8 cellular contexts compared by ENCODE assay signal in the genomic region with DNA sequence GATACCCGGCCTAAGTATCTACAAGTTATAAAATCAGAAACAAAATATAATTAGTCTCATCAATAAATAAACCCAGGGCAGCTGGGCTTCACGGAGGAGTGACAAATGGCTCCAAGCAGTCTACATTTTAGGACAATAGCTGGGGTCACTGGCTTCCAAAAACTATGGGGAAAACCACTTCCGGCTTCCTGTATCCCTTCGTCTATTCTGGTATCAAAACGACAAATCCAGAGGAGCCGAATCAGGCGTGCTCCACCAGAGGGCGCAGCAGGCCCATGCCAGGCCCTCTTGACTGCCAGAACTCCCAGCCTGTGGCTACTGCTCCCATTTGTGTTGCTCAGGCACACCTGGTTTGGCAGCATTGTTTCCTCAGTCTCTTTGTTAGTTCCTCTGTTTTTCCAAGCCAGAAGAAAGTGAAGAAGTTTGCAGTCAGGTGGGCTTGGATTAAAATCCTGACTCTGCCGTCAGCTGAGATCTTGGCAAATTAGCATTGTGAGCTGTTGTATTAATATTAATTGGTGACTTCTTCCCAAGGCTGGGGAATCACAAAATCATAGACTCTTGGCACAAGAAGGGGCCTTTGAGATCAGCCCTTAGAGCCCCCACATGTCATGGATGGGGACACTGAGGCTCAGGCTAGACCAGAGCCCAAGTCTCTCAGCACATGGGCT. TPM values are rescaled to one million over a fixed set of nuclear protein-coding genes. Genes with fewer than 3 reads are reported as not detected.
DNase-seq lines count a peak whose midpoint lies in the region; ATAC-seq, FAIRE-seq and TF ChIP-seq lines count a peak whose summit lies in the region.

No MANE protein-coding gene starts in this region.

- H2BK120ac ChIP-seq in H9 (ENCODE audit: low read depth, low read length, poor library complexity, severe bottlenecking), result no peak overlapping the region

- H4K5ac ChIP-seq in H9 (ENCODE audit: insufficient read length, low read depth, low read length), result no peak overlapping the region

- no peaks in the 10 kb centered on the region for H4K20me1 ChIP-seq in H9 (ENCODE audit: control insufficient read depth, insufficient read depth, insufficient read length)

- no peak for FAIRE-seq in kidney (lab: Jason Lieb, UNC)

- no peak overlapping the region for H3K56ac ChIP-seq in H9 (ENCODE audit: insufficient read length, low read depth, low read length)

- no peaks in the 10 kb centered on the region for H3K36me3 ChIP-seq in kidney (ENCODE audit: control insufficient read depth in 1 of 2, insufficient read depth in 2 of 2, low read length in 2 of 2)

- H3K27ac ChIP-seq in C4-2B (no peak overlapping the region), H9 (ENCODE audit: insufficient read length, low read depth, low read length) (no peak overlapping the region), kidney (ENCODE audit: low read depth in 2 of 2, low read length in 2 of 2) (no peak overlapping the region)

- H3K9me3 ChIP-seq in H9 (ENCODE audit: control insufficient read depth, low read depth, low read length) (no peaks in the 10 kb centered on the region), kidney (ENCODE audit: control insufficient read depth in 1 of 2, low read length in 2 of 2) (no peaks in the 10 kb centered on the region)

- H3K27me3 Mint-ChIP-seq in H9 (ENCODE audit: low read depth), result peaks cover 51% of the 10 kb centered on the region

- H3K27ac Mint-ChIP-seq in H9, result peak overlapping the region in 1 of 3 experiments; percentile 57; a peak in 2 of 7 replicates

- H3K23me2 ChIP-seq in H9 (ENCODE audit: insufficient read length, low read depth, low read length, poor library complexity, severe bottlenecking), result no peaks in the 10 kb centered on the region

- H2BK12ac ChIP-seq in H9 (ENCODE audit: insufficient read length, low read depth, low read length), result no peak overlapping the region

- no CpG with 5 or more reads among the region's 9 CpGs for WGBS in H9 (ENCODE audit: extremely low coverage, insufficient read length, low lambda C conversion rate)

- H3T11ph ChIP-seq in H9 (ENCODE audit: low read length), result no peak overlapping the region

- H3K9me3 Mint-ChIP-seq in H9, result no peaks in the 10 kb centered on the region

- H3K4me3 Mint-ChIP-seq in H9, result no peak overlapping the region

- no peak overlapping the region for H3K9ac ChIP-seq in H9 (ENCODE audit: extremely low read depth, insufficient read length, low read length)
- peak overlapping the region in 1 of 2 donors; percentile 23 for H3K9ac ChIP-seq in kidney (ENCODE audit: low read length in 2 of 2)

- H4K8ac ChIP-seq in H9 (replicated peaks; ENCODE audit: insufficient read length, low read depth, low read length), result no peak overlapping the region

- no peaks in the 10 kb centered on the region for H3K36me3 Mint-ChIP-seq in H9 (ENCODE audit: insufficient read depth in 1 of 3, low read depth in 3 of 3)

- H3K27me3 ChIP-seq in H9 (ENCODE audit: insufficient read depth, low read length), result no peaks in the 10 kb centered on the region

- no peak overlapping the region for H2AFZ ChIP-seq in H9 (ENCODE audit: low read length)

- H3K4me1 Mint-ChIP-seq in H9, result peaks cover 9 to 12% of the 10 kb centered on the region in 2 experiments

- H2BK15ac ChIP-seq in H9 (ENCODE audit: low read depth, low read length), result no peak overlapping the region

- no peak overlapping the region for H2BK20ac ChIP-seq in H9 (ENCODE audit: low read depth, low read length, poor library complexity, severe bottlenecking)

- no peaks in the 10 kb centered on the region for H3K79me1 ChIP-seq in H9 (ENCODE audit: insufficient read depth, low read depth, low read length, poor library complexity, severe bottlenecking)

- no peak overlapping the region for H4K91ac ChIP-seq in H9 (ENCODE audit: insufficient read length, low read depth, low read length)

- intact Hi-C loops in kidney (cut with DNase I), result loop anchor here (10.0 kb wide), 1 partner anchor 182 kb away; no protein-coding TSS in a partner anchor

- H3K14ac ChIP-seq in H9 (ENCODE audit: insufficient read depth, low read length), result no peak overlapping the region

- no peak for ATAC-seq in GM21737 (IDR thresholded peaks at IDR 0.05; ENCODE audit: unreplicated experiment)

- H3K4ac ChIP-seq in H9 (ENCODE audit: low read depth, low read length), result no peak overlapping the region

- H3K79me2 ChIP-seq in H9 (ENCODE audit: insufficient read depth, low read length), result no peaks in the 10 kb centered on the region

- no peak overlapping the region for H2AK5ac ChIP-seq in H9 (ENCODE audit: insufficient read length, low read length)

- no peak overlapping the region for H2BK5ac ChIP-seq in H9 (ENCODE audit: insufficient read length, low read length)

- DNase-seq in H9, result peak; percentile 95
- DNase-seq in NCI-H2227 (lab: John Stamatoyannopoulos, UW; ENCODE audit: unreplicated experiment), result peak; percentile 82
- DNase-seq in cardiac fibroblast (ENCODE audit: low read depth in 2 of 2), result peak; percentile 91 to 93
- DNase-seq in kidney, result peak; percentile 93
- peak; percentile 28 to 56 for DNase-seq in stimulated activated CD4-positive, alpha-beta T cell treated with anti-CD3 and anti-CD28 coated beads, Interleukin-15, amount 100 ng/mL, for 1 hour (ENCODE audit: low read depth in 1 of 2, low spot score in 1 of 2)

- H3K18ac ChIP-seq in H9 (ENCODE audit: insufficient read length, low read depth, low read length), result no peak overlapping the region

- H3K4me3 ChIP-seq in WI38 (ENCODE audit: low read depth, low read length), result no peak overlapping the region
- H3K4me3 ChIP-seq in cardiac fibroblast (replicated peaks in 1 of 2; ENCODE audit: low read depth in 2 of 2, low read length in 2 of 2), result no peak overlapping the region
- no peak overlapping the region for H3K4me3 ChIP-seq in kidney (ENCODE audit: low read length in 2 of 2)

- peak; percentile 98 for TF ChIP-seq CTCF in C4-2B (conservative IDR thresholded peaks at IDR 0.05)
- TF ChIP-seq CTCF in H9 (conservative IDR thresholded peaks at IDR 0.05), result peak; percentile 98
- peak; percentile 96 for TF ChIP-seq CTCF in WI38 (IDR thresholded peaks at IDR 0.05; ENCODE audit: low read depth, low read length)
- TF ChIP-seq CTCF in cardiac fibroblast (IDR thresholded peaks at IDR 0.05; ENCODE audit: low read depth, low read length), result peak; percentile 97
- peak; percentile 98 for TF ChIP-seq CTCF in kidney (IDR thresholded peaks at IDR 0.05; ENCODE audit: borderline replicate concordance, extremely low read depth, insufficient read depth)

- H3K4me1 ChIP-seq in H9 (ENCODE audit: insufficient read depth, low read length), result 0 out of 2 replicates have a peak, but pooled peaks cover 2% of the 10 kb centered on the region
- no peaks in the 10 kb centered on the region for H3K4me1 ChIP-seq in kidney (ENCODE audit: control insufficient read depth in 1 of 2, insufficient read depth in 1 of 2, low read depth in 1 of 2, low read length in 2 of 2)

- no peak overlapping the region for H3K23ac ChIP-seq in H9 (ENCODE audit: insufficient read length, low read depth, low read length)

- no peak overlapping the region for H3K4me2 ChIP-seq in H9 (ENCODE audit: insufficient read depth, insufficient read length, low read length)

RNA-seq across cellular contexts. Expression of gene RAB14, which starts 11.6 kb away (rescaled TPM):
- total RNA-seq in H9 (2021), result 33.6 and 35.7 TPM in 2 replicates
- total RNA-seq in kidney, result 78.6 TPM
- polyA plus RNA-seq in kidney (ENCODE audit: insufficient read depth, low read depth, low replicate concordance), result 48.0 TPM

RNA-seq across cellular contexts. Expression of gene GSN, which starts 54.7 kb away (rescaled TPM):
- total RNA-seq in H9 (2021) (12.9 and 14.9 TPM in 2 replicates), kidney (511 TPM)
- 235 TPM for polyA plus RNA-seq in kidney (ENCODE audit: insufficient read depth, low read depth, low replicate concordance)

Comparison
In these comparisons a context has a peak if more than half of its experiments do, and no peak if none do; other contexts are left out.
1. DNase-seq: peak in every context shown above with its lines; median percentile 95 in H9; 93 in kidney; 92 in cardiac fibroblast; 82 in NCI-H2227; 42 in stimulated activated CD4-positive, alpha-beta T cell treated with anti-CD3 and anti-CD28 coated beads, Interleukin-15, amount 100 ng/mL, for 1 hour.
2. RNA of gene GSN, which starts 54.7 kb away (total RNA-seq): 511 TPM in kidney (single experiment); 12.9 to 14.9 TPM in H9; every median in the first group is over 10 times any median in the second.
3. Peak in every context shown above with its lines, with median percentiles within 50 percentile points of each other: CTCF ChIP-seq.